ENCODE assay signal across 8 cellular contexts in the genomic region with DNA sequence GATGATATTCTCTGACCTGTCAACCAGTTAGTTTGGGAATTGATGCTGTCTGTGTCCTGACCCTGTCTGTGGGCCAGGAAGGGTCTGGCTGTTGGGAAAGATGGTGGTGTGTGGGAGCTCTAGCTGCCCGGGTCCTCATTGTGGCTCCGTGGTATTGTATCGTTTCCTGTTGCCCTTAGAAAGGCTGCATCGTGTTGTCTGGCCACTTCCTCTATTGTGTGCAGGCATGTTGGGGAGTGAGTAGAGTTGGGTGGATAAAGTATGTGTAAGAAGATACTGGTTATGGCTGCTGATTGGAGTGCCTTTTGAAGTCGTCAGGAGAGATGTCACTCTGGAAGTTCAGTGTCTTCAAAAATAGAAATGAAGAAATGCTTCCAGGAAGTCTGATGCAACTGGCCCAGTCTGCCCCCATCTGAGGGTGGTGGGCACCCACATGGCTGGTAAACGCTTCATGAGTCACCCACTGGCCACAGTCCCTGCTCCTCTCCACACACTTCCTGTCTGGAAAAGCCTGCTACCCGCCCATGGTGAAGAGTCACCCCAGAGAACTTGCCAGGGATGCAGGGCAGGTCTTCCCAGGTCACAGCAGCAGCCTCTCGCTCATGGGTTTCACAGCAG. TPM values are rescaled to one million over a fixed set of nuclear protein-coding genes. Genes with fewer than 3 reads are reported as not detected.
DNase-seq lines count a peak whose midpoint lies in the region; ATAC-seq, FAIRE-seq and TF ChIP-seq lines count a peak whose summit lies in the region.

No MANE protein-coding gene starts in this region.

- no peak for FAIRE-seq in small intestine (lab: Jason Lieb, UNC)

- peak overlapping the region; percentile 29 to 83 (median 77) for H3K4me3 Mint-ChIP-seq in CD4-positive, CD25-positive, alpha-beta regulatory T cell
- H3K4me3 Mint-ChIP-seq in activated naive CD8-positive, alpha-beta T cell treated with anti-CD3 and anti-CD28 coated beads, Interleukin-2, amount 10 ng/mL, durations not matched to agents 7 days and 5 days = peak overlapping the region; percentile 66

- POLR2A ChIA-PET in activated naive CD8-positive, alpha-beta T cell treated with anti-CD3 and anti-CD28 coated beads, Interleukin-2, amount 10 ng/mL, durations not matched to agents 7 days and 5 days (lab: Charles Lee) = interaction anchor here (1.3 kb wide), 1 partner anchor 48 kb away, joined by 3 read pairs; no protein-coding TSS in a partner anchor

- H3K27me3 Mint-ChIP-seq in CD4-positive, CD25-positive, alpha-beta regulatory T cell = no peaks in the 10 kb centered on the region
- no peaks in the 10 kb centered on the region for H3K27me3 Mint-ChIP-seq in activated naive CD8-positive, alpha-beta T cell treated with anti-CD3 and anti-CD28 coated beads, Interleukin-2, amount 10 ng/mL, durations not matched to agents 7 days and 5 days

- peaks cover 28% of the 10 kb centered on the region for H3K36me3 Mint-ChIP-seq in CD4-positive, CD25-positive, alpha-beta regulatory T cell
- H3K36me3 Mint-ChIP-seq in activated naive CD8-positive, alpha-beta T cell treated with anti-CD3 and anti-CD28 coated beads, Interleukin-2, amount 10 ng/mL, durations not matched to agents 7 days and 5 days = peaks cover 49% of the 10 kb centered on the region

- peak in 1 of 3 donors; percentile 69 for DNase-seq in CD4-positive, CD25-positive, alpha-beta regulatory T cell
- peak; percentile 97 for DNase-seq in HCEC 1CT
- peak in 2 of 3 donors; percentile 59 to 71 for DNase-seq in Peyer's patch
- peak; percentile 49 for DNase-seq in activated naive CD8-positive, alpha-beta T cell treated with anti-CD3 and anti-CD28 coated beads, Interleukin-2, amount 10 ng/mL, durations not matched to agents 7 days and 5 days
- peak; percentile 66 for DNase-seq in left ventricle myocardium superior
- peak; percentile 24 for DNase-seq in small intestine
- no peak for DNase-seq in NCI-H1417 treated with DMSO at 0.1 percent for 48 hours (lab: John Stamatoyannopoulos, UW)

- intact Hi-C loops in left ventricle myocardium superior (cut with micrococcal nuclease) = no loop called here

- TF ChIP-seq CTCF in Peyer's patch (IDR thresholded peaks at IDR 0.05) = no peak

- no peaks in the 10 kb centered on the region for H3K36me3 ChIP-seq in CD4-positive, CD25-positive, alpha-beta regulatory T cell (ENCODE audit: control insufficient read depth, insufficient read depth, low read length)
- no peaks in the 10 kb centered on the region for H3K36me3 ChIP-seq in Peyer's patch
- peaks cover 0 to 3% of the 10 kb centered on the region in 2 donors for H3K36me3 ChIP-seq in small intestine (ENCODE audit: control insufficient read depth in 2 of 2, insufficient read depth in 2 of 2, low read length in 2 of 2)

- no peak overlapping the region for H3K27ac ChIP-seq in CD4-positive, CD25-positive, alpha-beta regulatory T cell (ENCODE audit: insufficient read depth, low read length, poor library complexity, severe bottlenecking)
- peak overlapping the region; percentile 41 to 58 (median 49) for H3K27ac ChIP-seq in Peyer's patch
- H3K27ac ChIP-seq in small intestine (ENCODE audit: low read depth in 1 of 2, low read length in 1 of 2) = peak overlapping the region in 1 of 2 donors; percentile 27

- peak; percentile 63 to 74 for ATAC-seq in CD4-positive, CD25-positive, alpha-beta regulatory T cell (ENCODE audit: low read depth in 2 of 2)
- ATAC-seq in activated naive CD8-positive, alpha-beta T cell treated with anti-CD3 and anti-CD28 coated beads, Interleukin-2, amount 10 ng/mL, durations not matched to agents 7 days and 5 days (ENCODE audit: low read depth) = peak; percentile 82
- peak; percentile 93 for ATAC-seq in left ventricle myocardium superior
- ATAC-seq in GM21526 (IDR thresholded peaks at IDR 0.05; ENCODE audit: low FRiP score, unreplicated experiment) = no peak

- peak overlapping the region; percentile 55 for H3K4me3 ChIP-seq in CD4-positive, CD25-positive, alpha-beta regulatory T cell (ENCODE audit: low read depth, low read length)
- no peak overlapping the region for H3K4me3 ChIP-seq in Peyer's patch
- H3K4me3 ChIP-seq in small intestine (ENCODE audit: low read depth in 1 of 2, low read length in 2 of 2) = no peak overlapping the region

- H3K27me3 ChIP-seq in CD4-positive, CD25-positive, alpha-beta regulatory T cell (ENCODE audit: control insufficient read depth, insufficient read depth, low read length) = no peaks in the 10 kb centered on the region
- no peaks in the 10 kb centered on the region for H3K27me3 ChIP-seq in Peyer's patch
- H3K27me3 ChIP-seq in small intestine (ENCODE audit: control insufficient read depth in 2 of 2, insufficient read depth in 2 of 2, low read length in 2 of 2) = no peaks in the 10 kb centered on the region

- 45 to 79% (median 69%) methylated on average over 8 of the region's 8 CpGs for WGBS in small intestine, 3 donors

- peaks cover 39% of the 10 kb centered on the region for H3K4me1 ChIP-seq in CD4-positive, CD25-positive, alpha-beta regulatory T cell (ENCODE audit: control insufficient read depth, insufficient read depth, low read length, poor library complexity, severe bottlenecking)
- H3K4me1 ChIP-seq in Peyer's patch (peaks cover 0 to 45% (median 28%) of the 10 kb centered on the region in 4 donors), small intestine (ENCODE audit: control insufficient read depth in 2 of 2, insufficient read depth in 1 of 2, low read depth in 1 of 2, low read length in 1 of 2) (peaks cover 11 to 22% of the 10 kb centered on the region in 2 donors)

- H3K9me3 ChIP-seq in CD4-positive, CD25-positive, alpha-beta regulatory T cell (ENCODE audit: control insufficient read depth in 2 of 2, low read length in 2 of 2) = no peaks in the 10 kb centered on the region
- H3K9me3 ChIP-seq in Peyer's patch (no peaks in the 10 kb centered on the region), small intestine (ENCODE audit: control insufficient read depth, low read depth) (no peaks in the 10 kb centered on the region)

- H3K9me3 Mint-ChIP-seq in CD4-positive, CD25-positive, alpha-beta regulatory T cell = peaks cover 0 to 1% (median 0%) of the 10 kb centered on the region in 7 donors
- H3K9me3 Mint-ChIP-seq in activated naive CD8-positive, alpha-beta T cell treated with anti-CD3 and anti-CD28 coated beads, Interleukin-2, amount 10 ng/mL, durations not matched to agents 7 days and 5 days = no peaks in the 10 kb centered on the region

- peaks cover 19 to 59% (median 53%) of the 10 kb centered on the region in 4 donors for H3K4me1 Mint-ChIP-seq in CD4-positive, CD25-positive, alpha-beta regulatory T cell
- peaks cover 50% of the 10 kb centered on the region for H3K4me1 Mint-ChIP-seq in activated naive CD8-positive, alpha-beta T cell treated with anti-CD3 and anti-CD28 coated beads, Interleukin-2, amount 10 ng/mL, durations not matched to agents 7 days and 5 days

- TF ChIP-seq POLR2A in Peyer's patch (IDR thresholded peaks at IDR 0.05) = no peak

- peak overlapping the region; percentile 73 to 98 (median 89) for H3K27ac Mint-ChIP-seq in CD4-positive, CD25-positive, alpha-beta regulatory T cell
- H3K27ac Mint-ChIP-seq in activated naive CD8-positive, alpha-beta T cell treated with anti-CD3 and anti-CD28 coated beads, Interleukin-2, amount 10 ng/mL, durations not matched to agents 7 days and 5 days = peak overlapping the region; percentile 85

RNA-seq across cellular contexts. Expression of a gene that starts 27.9 kb away (rescaled TPM):
- total RNA-seq in CD4-positive, CD25-positive, alpha-beta regulatory T cell = 37.3 TPM
- 1 to 10 TPM; 3.8 to 6.6 (median 5.1) TPM for polyA plus RNA-seq in CD4-positive, CD25-positive, alpha-beta regulatory T cell
- total RNA-seq in Peyer's patch = 10 to 100 TPM; 24.8 to 67.9 (median 45.4) TPM
- 10 to 100 TPM; 43.0 to 45.9 TPM for total RNA-seq in activated naive CD8-positive, alpha-beta T cell treated with anti-CD3 and anti-CD28 coated beads, Interleukin-2, amount 10 ng/mL, durations not matched to agents 7 days and 5 days
- 15.1 TPM for total RNA-seq in left ventricle myocardium superior
- polyA plus RNA-seq in small intestine = 10 to 100 TPM in 2 of 3 donors, 1 to 10 TPM in 1; 7.8 to 14.7 (median 13.0) TPM
